In the genomic region with DNA sequence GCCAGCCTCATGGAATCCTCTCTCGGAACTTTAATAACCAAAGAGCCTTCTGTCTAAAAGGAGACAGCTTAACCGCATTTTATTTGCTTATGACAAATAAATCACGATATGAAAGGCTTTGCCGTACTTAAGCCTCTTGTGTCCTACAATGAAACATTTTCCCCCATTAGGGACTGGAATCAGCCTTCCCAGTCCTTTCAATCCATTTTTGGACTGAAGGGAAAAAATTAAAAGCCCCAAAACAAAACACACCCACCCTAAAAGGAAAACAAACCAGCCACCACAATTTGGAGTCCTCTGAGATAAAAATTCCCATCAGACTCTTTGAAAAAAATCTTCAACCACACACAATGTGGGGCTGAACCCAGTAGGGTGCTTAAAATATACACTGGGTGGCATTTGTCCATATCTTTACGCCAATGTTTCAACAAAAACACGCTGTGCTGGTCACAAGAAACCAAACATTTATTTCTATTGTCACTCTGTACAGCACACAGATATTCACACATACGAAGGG, we compare ENCODE assay signal across 10 cellular contexts. TPM values are rescaled to one million over a fixed set of nuclear protein-coding genes. Genes with fewer than 3 reads are reported as not detected.
DNase-seq lines count a peak whose midpoint lies in the region; ATAC-seq lines count a peak whose summit lies in the region.
"Had no signal": no experiment of that assay in that cellular context is flagged by ENCODE, and none has a peak within 500 bp of the region (broad histone marks: within the 10 kb centered on the region; RNA-seq: fewer than 3 reads in every experiment).

No MANE protein-coding gene starts in this region.

- H3K36me3 ChIP-seq in GM23248 (ENCODE audit: low read depth) (no peaks in the 10 kb centered on the region), mucosa of rectum (ENCODE audit: control insufficient read depth in 2 of 2, insufficient read depth in 2 of 2, low read length in 2 of 2) (peaks cover 6 to 7% of the 10 kb centered on the region in 2 donors)

- H3K9ac ChIP-seq in GM23248 = 0 out of 2 replicates have a peak overlapping the region, but pooled peaks have one; percentile 17
- H3K9ac ChIP-seq in mucosa of rectum (ENCODE audit: low read depth in 1 of 2, low read length in 2 of 2) = no peak overlapping the region

- no peak overlapping the region for H3K4me3 ChIP-seq in GM23248
- peak overlapping the region in 1 of 2 donors; percentile 32 for H3K4me3 ChIP-seq in mucosa of rectum (ENCODE audit: low read length in 2 of 2)

- no peaks in the 10 kb centered on the region for H3K9me2 ChIP-seq in GM23248 (ENCODE audit: insufficient read depth)

- no peak overlapping the region for H2AFZ ChIP-seq in GM23248

- 82 to 84% methylated on average over 7 of the region's 7 CpGs for WGBS in GM23248 (ENCODE audit: low coverage in 1 of 2, low lambda C conversion rate in 2 of 2, missing lambda C conversion rate in 2 of 2), 2 experiments

- DNase-seq in GM23248 = no peak
- DNase-seq in SW480 (ENCODE audit: low spot score) = peak; percentile 44
- DNase-seq in nucleus accumbens (lab: John Stamatoyannopoulos, UW) = no peak
- no peak for DNase-seq in left lobe of liver (ENCODE audit: low spot score)
- DNase-seq: activated CD4-positive, alpha-beta T cell treated with anti-CD3 and anti-CD28 coated beads for 1 hour; activated naive CD4-positive, alpha-beta T cell treated with anti-CD3 and anti-CD28 coated beads for 36 hours; islet precursor cell; retina had no signal

- peaks cover 5% of the 10 kb centered on the region; the same call in 1 of the 2 replicates for H3F3A ChIP-seq in GM23248 (ENCODE audit: insufficient read depth)

- no peaks in the 10 kb centered on the region for H4K20me1 ChIP-seq in GM23248 (ENCODE audit: insufficient read depth)

- ATAC-seq in left lobe of liver = no peak
- no peak for ATAC-seq in HG03159 (IDR thresholded peaks at IDR 0.05; ENCODE audit: unreplicated experiment)

- H3K27ac ChIP-seq in GM23248 (no peak overlapping the region), mucosa of rectum (ENCODE audit: low read depth in 2 of 2, low read length in 2 of 2) (peak overlapping the region; percentile 63 to 86)

- no peak overlapping the region for H3K4me2 ChIP-seq in GM23248 (ENCODE audit: unreplicated experiment)

- in situ Hi-C loops in GM23248 (cut with MboI) = no loop called here

- H3K4me1 ChIP-seq in GM23248 (ENCODE audit: insufficient read depth) (peaks cover 32% of the 10 kb centered on the region), mucosa of rectum (ENCODE audit: control insufficient read depth in 2 of 2, insufficient read depth in 2 of 2, low read length in 2 of 2) (peaks cover 30 to 36% of the 10 kb centered on the region in 2 donors)

- H3K9me3 ChIP-seq in GM23248 (ENCODE audit: low read depth) = no peaks in the 10 kb centered on the region
- no peaks in the 10 kb centered on the region for H3K9me3 ChIP-seq in mucosa of rectum (ENCODE audit: control insufficient read depth in 2 of 2, low read length in 2 of 2)

- H3K79me2 ChIP-seq in GM23248 (ENCODE audit: insufficient read depth) = peaks cover 64% of the 10 kb centered on the region

- H3K27me3 ChIP-seq in GM23248 (replicated peaks; ENCODE audit: insufficient read depth) = no peaks in the 10 kb centered on the region
- H3K27me3 ChIP-seq in mucosa of rectum (ENCODE audit: control insufficient read depth in 2 of 2, insufficient read depth in 2 of 2, low read length in 2 of 2) = peaks cover 0 to 2% of the 10 kb centered on the region in 2 donors

RNA-seq across cellular contexts. Expression of a gene that starts 3.0 kb away (rescaled TPM):
- total RNA-seq in GM23248 (2014; rRNA removed; shearing (Covaris generic)) = 2.2 and 3.3 TPM in 2 replicates
- 0.54 and 1.2 TPM in 2 replicates for polyA plus RNA-seq in GM23248 (2016; fragmentation: Nextera tagmentation; extraction: Ambion mirVana)
- 1.1 TPM for total RNA-seq in left lobe of liver

RNA-seq across cellular contexts. Expression of a gene that starts 14.9 kb away (rescaled TPM):
- total RNA-seq in GM23248 (2014; rRNA removed; shearing (Covaris generic)) = 1.9 and 4.8 TPM in 2 replicates
- 1.9 and 2.4 TPM in 2 replicates for polyA plus RNA-seq in GM23248 (2016; fragmentation: Nextera tagmentation; extraction: Ambion mirVana)
- 1.9 TPM for total RNA-seq in left lobe of liver

RNA-seq across cellular contexts. Expression of a gene that starts 18.5 kb away (rescaled TPM):
- 0.22 TPM in 1 of 2 replicates, not detected in the other for total RNA-seq in GM23248 (2014; rRNA removed; shearing (Covaris generic))
- 1.3 and 2.0 TPM in 2 replicates for polyA plus RNA-seq in GM23248 (2016; fragmentation: Nextera tagmentation; extraction: Ambion mirVana)
- total RNA-seq in left lobe of liver = 0.55 TPM
- total RNA-seq: activated naive CD4-positive, alpha-beta T cell treated with anti-CD3 and anti-CD28 coated beads for 36 hours had no signal

RNA-seq across cellular contexts. Expression of a gene that starts 29.7 kb away (rescaled TPM):
- 3.8 and 7.5 TPM in 2 replicates for total RNA-seq in GM23248 (2014; rRNA removed; shearing (Covaris generic))
- 6.2 and 6.6 TPM in 2 replicates for polyA plus RNA-seq in GM23248 (2016; fragmentation: Nextera tagmentation; extraction: Ambion mirVana)
- total RNA-seq in left lobe of liver = 0.83 TPM
- total RNA-seq: activated naive CD4-positive, alpha-beta T cell treated with anti-CD3 and anti-CD28 coated beads for 36 hours had no signal

RNA-seq across cellular contexts. Expression of a gene that starts 30.2 kb away (rescaled TPM):
- total RNA-seq in GM23248 (2014; rRNA removed; shearing (Covaris generic)) = 9.6 and 12.1 TPM in 2 replicates
- 25.3 and 27.4 TPM in 2 replicates for polyA plus RNA-seq in GM23248 (2016; fragmentation: Nextera tagmentation; extraction: Ambion mirVana)
- total RNA-seq in left lobe of liver = 2.3 TPM
